ENCODE assay signal across 7 cellular contexts in the genomic region with DNA sequence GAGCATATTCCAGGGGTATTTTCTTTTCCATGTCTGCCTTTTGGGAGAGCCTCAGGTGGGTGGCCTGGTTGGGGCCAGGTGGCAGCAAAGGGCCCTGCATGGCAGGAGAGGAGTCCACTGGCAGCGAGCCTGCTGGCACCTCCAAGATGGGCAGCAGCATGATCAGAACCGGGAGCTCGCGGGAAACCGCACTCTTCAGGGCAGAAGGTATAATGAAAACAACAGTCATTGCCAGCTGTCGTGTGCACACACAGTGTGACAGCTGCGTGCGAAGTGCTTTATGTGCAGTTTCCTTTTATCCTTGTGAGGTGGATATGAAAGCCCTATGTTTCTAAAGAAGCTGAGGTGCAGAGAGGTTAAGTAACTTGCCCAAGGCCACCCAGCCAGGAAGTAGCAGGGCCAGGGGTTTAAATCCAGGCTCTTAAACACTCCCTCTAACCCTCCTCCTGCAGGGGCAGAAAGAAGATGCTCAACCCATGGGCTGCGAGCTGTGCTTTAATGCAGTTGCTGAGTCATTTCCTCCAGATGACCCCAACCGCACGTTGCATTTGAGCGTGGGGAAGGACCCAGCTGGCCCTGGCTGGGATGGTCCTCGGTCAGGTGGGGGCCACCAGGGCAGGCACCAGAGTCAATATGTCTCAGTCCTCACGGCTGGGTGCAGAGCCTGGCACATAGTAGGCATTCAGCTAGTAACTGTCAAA.
DNase-seq lines count a peak whose midpoint lies in the region; ATAC-seq and TF ChIP-seq lines count a peak whose summit lies in the region.

No MANE protein-coding gene starts in this region.

- no peaks in the 10 kb centered on the region for H3K4me1 ChIP-seq in uterus

- no peaks in the 10 kb centered on the region for H3K9me3 ChIP-seq in uterus

- no peaks in the 10 kb centered on the region for H3K27me3 ChIP-seq in uterus

- no peaks in the 10 kb centered on the region for H3K36me3 Mint-ChIP-seq in activated naive CD8-positive, alpha-beta T cell treated with anti-CD3 and anti-CD28 coated beads, Interleukin-2, amount 50 U/mL, for 24 hours (ENCODE audit: low read depth)
- no peaks in the 10 kb centered on the region for H3K36me3 Mint-ChIP-seq in osteocyte (ENCODE audit: unreplicated experiment)

- peak; percentile 62 for ATAC-seq in HG03175 (IDR thresholded peaks at IDR 0.05; ENCODE audit: unreplicated experiment)
- peak; percentile 25 for ATAC-seq in activated naive CD8-positive, alpha-beta T cell treated with anti-CD3 and anti-CD28 coated beads, Interleukin-2, amount 50 U/mL, for 24 hours

- no peak overlapping the region for H3K27ac Mint-ChIP-seq in activated naive CD8-positive, alpha-beta T cell treated with anti-CD3 and anti-CD28 coated beads, Interleukin-2, amount 50 U/mL, for 24 hours
- H3K27ac Mint-ChIP-seq in osteocyte (ENCODE audit: unreplicated experiment) = peak overlapping the region; percentile 32

- no peak overlapping the region for H3K4me3 ChIP-seq in uterus

- H3K4me1 Mint-ChIP-seq in activated naive CD8-positive, alpha-beta T cell treated with anti-CD3 and anti-CD28 coated beads, Interleukin-2, amount 50 U/mL, for 24 hours = peaks cover 17% of the 10 kb centered on the region
- peaks cover 61% of the 10 kb centered on the region for H3K4me1 Mint-ChIP-seq in osteocyte (ENCODE audit: unreplicated experiment)

- no peaks in the 10 kb centered on the region for H3K9me3 Mint-ChIP-seq in activated naive CD8-positive, alpha-beta T cell treated with anti-CD3 and anti-CD28 coated beads, Interleukin-2, amount 50 U/mL, for 24 hours
- H3K9me3 Mint-ChIP-seq in osteocyte (ENCODE audit: unreplicated experiment) = no peaks in the 10 kb centered on the region

- no peak overlapping the region for H3K27ac ChIP-seq in uterus

- H3K36me3 ChIP-seq in uterus = no peaks in the 10 kb centered on the region

- no peak for TF ChIP-seq CTCF in osteocyte (IDR thresholded peaks at IDR 0.05)
- TF ChIP-seq CTCF in uterus (IDR thresholded peaks at IDR 0.05) = no peak

- H3K4me3 Mint-ChIP-seq in activated naive CD8-positive, alpha-beta T cell treated with anti-CD3 and anti-CD28 coated beads, Interleukin-2, amount 50 U/mL, for 24 hours = no peak overlapping the region
- no peak overlapping the region for H3K4me3 Mint-ChIP-seq in osteocyte (ENCODE audit: unreplicated experiment)

- intact Hi-C loops in uterus (cut with DNase I; ENCODE audit: low total_unique reads) = no loop called here

- TF ChIP-seq POLR2A in uterus (IDR thresholded peaks at IDR 0.05) = no peak

- DNase-seq in GM19240 (ENCODE audit: insufficient read length, low spot score) (peak; percentile 15), osteocyte (ENCODE audit: extremely low spot score, unreplicated experiment) (peak; percentile 69), NCI-H1436 treated with DMSO at 0.1 percent for 48 hours (lab: John Stamatoyannopoulos, UW) (no peak), uterus (no peak), KG1 (lab: John Stamatoyannopoulos, UW) (no peak)
- peak; percentile 7 for DNase-seq in activated naive CD8-positive, alpha-beta T cell treated with anti-CD3 and anti-CD28 coated beads, Interleukin-2, amount 50 U/mL, for 24 hours

- H3K27me3 Mint-ChIP-seq in activated naive CD8-positive, alpha-beta T cell treated with anti-CD3 and anti-CD28 coated beads, Interleukin-2, amount 50 U/mL, for 24 hours = no peaks in the 10 kb centered on the region
- H3K27me3 Mint-ChIP-seq in osteocyte (ENCODE audit: unreplicated experiment) = no peaks in the 10 kb centered on the region

Comparison
In these comparisons a context has a peak if more than half of its experiments do, and no peak if none do; other contexts are left out.
1. DNase-seq: peak in GM19240 (single experiment), activated naive CD8-positive, alpha-beta T cell treated with anti-CD3 and anti-CD28 coated beads, Interleukin-2, amount 50 U/mL, for 24 hours (single experiment) and osteocyte (single experiment); none in NCI-H1436 treated with DMSO at 0.1 percent for 48 hours (single experiment), uterus (0 of 2) and KG1 (single experiment).